ENCODE assay signal across 13 cellular contexts in genomic region chr11:29119691-29120328, GRCh38.
DNase-seq lines count a peak whose midpoint lies in the region; ATAC-seq and TF ChIP-seq lines count a peak whose summit lies in the region.
"Had no signal": no experiment of that assay in that cellular context is flagged by ENCODE, and none has a peak within 500 bp of the region (broad histone marks: within the 10 kb centered on the region; RNA-seq: fewer than 3 reads in every experiment).

No MANE protein-coding gene starts in this region.

- in situ Hi-C loops in SK-MEL-5 (cut with HindIII; ENCODE audit: low pct_unique_long_range_greater_than_20kb, low sequenced_read_pairs) = no loop called here

- DNase-seq in ELR (ENCODE audit: low read depth) (peak; percentile 98), SK-MEL-5 (ENCODE audit: low read depth, low spot score) (peak; percentile 2), fibroblast of the aortic adventitia (ENCODE audit: low read depth) (peak; percentile 84), retinal pigment epithelial cell (ENCODE audit: low read depth) (peak; percentile 56)
- DNase-seq: esophagus squamous epithelium, GF-D8, NCI-H1694 treated with DMSO at 0.1 percent for 48 hours had no signal

- ATAC-seq in GM19035 (IDR thresholded peaks at IDR 0.05; ENCODE audit: unreplicated experiment) = no peak
- no peak for ATAC-seq in HG02588 (IDR thresholded peaks at IDR 0.05; ENCODE audit: unreplicated experiment)
- ATAC-seq in HG03457 (IDR thresholded peaks at IDR 0.05; ENCODE audit: unreplicated experiment) = no peak
- ATAC-seq in GM18517 (IDR thresholded peaks at IDR 0.05; ENCODE audit: unreplicated experiment) = no peak
- ATAC-seq: natural killer cell treated with Interleukin-12 subunit alpha and Interleukin-12 subunit beta and Interleukin-15 and Interleukin-18, amount 100 ng/mL, for 72 hours had no signal

- TF ChIP-seq CTCF in fibroblast of the aortic adventitia (IDR thresholded peaks at IDR 0.05; ENCODE audit: insufficient read depth, low read length) (no peak), retinal pigment epithelial cell (conservative IDR thresholded peaks at IDR 0.05; ENCODE audit: low read depth, low read length) (no peak)

- no peak overlapping the region for H3K4me3 ChIP-seq in fibroblast of the aortic adventitia (ENCODE audit: low read depth, low read length)
- H3K4me3 ChIP-seq in retinal pigment epithelial cell (ENCODE audit: low read length) = no peak overlapping the region
- H3K4me3 ChIP-seq: esophagus squamous epithelium, SK-N-MC had no signal

Comparison
In these comparisons a context has a peak if more than half of its experiments do, and no peak if none do; other contexts are left out.
1. DNase-seq: peak in every context shown above with its lines; median percentile 98 in ELR; 84 in fibroblast of the aortic adventitia; 56 in retinal pigment epithelial cell; 2 in SK-MEL-5.